In the genomic region with DNA sequence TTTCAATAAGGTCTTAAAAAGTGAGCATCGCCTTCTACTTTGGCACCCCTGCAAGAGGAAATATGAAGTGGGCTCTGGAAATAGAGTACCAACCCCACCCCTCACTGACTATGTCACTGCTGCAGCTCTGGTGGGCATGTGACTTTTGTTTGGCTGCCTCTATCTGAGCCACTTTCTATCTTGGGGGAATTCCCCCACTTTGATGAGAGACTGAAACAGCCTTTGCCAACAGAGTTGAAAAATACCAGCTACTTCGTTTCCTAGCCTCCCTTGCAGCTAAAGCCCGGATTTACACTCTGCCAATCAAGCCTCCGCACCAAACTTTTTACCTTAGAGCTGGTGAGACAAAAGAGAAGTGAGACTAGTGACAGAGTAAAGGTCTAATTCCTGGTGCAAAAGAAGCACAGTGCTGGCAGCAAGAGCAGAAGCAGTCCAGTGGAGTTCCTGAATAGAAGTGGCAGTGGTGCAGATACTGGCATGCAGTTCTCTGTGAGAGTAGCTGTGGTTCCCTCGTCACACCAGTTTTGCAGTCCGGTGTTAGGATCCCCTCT, we compare ENCODE assay signal across 21 cellular contexts. TPM values are rescaled to one million over a fixed set of nuclear protein-coding genes. Genes with fewer than 3 reads are reported as not detected.
DNase-seq lines count a peak whose midpoint lies in the region; ATAC-seq and TF ChIP-seq lines count a peak whose summit lies in the region.
"Had no signal": no experiment of that assay in that cellular context is flagged by ENCODE, and none has a peak within 500 bp of the region (broad histone marks: within the 10 kb centered on the region; RNA-seq: fewer than 3 reads in every experiment).

No MANE protein-coding gene starts in this region.

- H3K9me3 ChIP-seq in OCI-LY7 (ENCODE audit: low read length): peaks cover 10% of the 10 kb centered on the region; the same call in 1 of the 2 replicates

- peak; percentile 20 for DNase-seq in GM06990 (ENCODE audit: extremely low read depth, insufficient read length)
- DNase-seq in OCI-LY7 (ENCODE audit: low spot score): peak; percentile 57
- DNase-seq in germinal center (ENCODE audit: low spot score): peak; percentile 40
- DNase-seq in naive B cell: no peak
- DNase-seq in activated CD4-positive, alpha-beta T cell treated with anti-CD3 and anti-CD28 coated beads, Interleukin-2, amount 50 U/mL, for 1 hour: no peak
- DNase-seq in LoVo (ENCODE audit: low spot score): no peak
- DNase-seq: 8988T; ACHN; AML-193; C1 segment of cervical spinal cord; Calu3; CD4-positive, alpha-beta memory T cell; COR-L47; DMS153; DND-41; H9 had no signal

- H3K36me3 Mint-ChIP-seq in naive B cell: no peaks in the 10 kb centered on the region
- H3K36me3 Mint-ChIP-seq: CD4-positive, alpha-beta memory T cell had no signal

- peak overlapping the region in 3 of 6 donors; percentile 27 to 84 (median 30) for H3K27ac Mint-ChIP-seq in naive B cell
- H3K27ac Mint-ChIP-seq: CD4-positive, alpha-beta memory T cell; GM23338; H9 had no signal

- no peaks in the 10 kb centered on the region; the same call in 1 of the 2 replicates for H3K27me3 ChIP-seq in GM06990 (replicated peaks; ENCODE audit: control insufficient read depth, insufficient read depth, low read length)

- H3K4me1 ChIP-seq in OCI-LY7 (ENCODE audit: insufficient read depth, low read length, poor library complexity, severe bottlenecking): peaks cover 4% of the 10 kb centered on the region

- no TSS peak for BruUV-seq in OCI-LY7 (replicated peaks; lab: Mats Ljungman, UMichigan)

- peaks cover 0 to 17% (median 8%) of the 10 kb centered on the region in 7 donors for H3K9me3 Mint-ChIP-seq in naive B cell
- H3K9me3 Mint-ChIP-seq: GM23338, H9 had no signal

- intact Hi-C loops in OCI-LY7 (cut with micrococcal nuclease; ENCODE audit: unreplicated experiment): no loop called here

- peak; percentile 65 to 76 for ATAC-seq in naive B cell (ENCODE audit: low read depth in 2 of 2)
- ATAC-seq in GM21526 (IDR thresholded peaks at IDR 0.05; ENCODE audit: low FRiP score, unreplicated experiment): no peak
- no peak for ATAC-seq in GM21367 (IDR thresholded peaks at IDR 0.05; ENCODE audit: unreplicated experiment)
- ATAC-seq: A549, GM23338, HCT116 had no signal

- H3K27ac ChIP-seq in OCI-LY7 (ENCODE audit: low read depth, low read length, poor library complexity, severe bottlenecking): no peak overlapping the region
- H3K27ac ChIP-seq: A549 had no signal

- H3K4me2 ChIP-seq in OCI-LY7 (ENCODE audit: low read length): no peak overlapping the region
- H3K4me2 ChIP-seq: A549, GM23338 had no signal

- no peaks in the 10 kb centered on the region for H3K27me3 Mint-ChIP-seq in naive B cell

- POLR2A ChIA-PET in OCI-LY7 (lab: Charles Lee): interaction anchor here (1.3 kb wide), 1 partner anchor 108 kb away, joined by 3 read pairs; no protein-coding TSS in a partner anchor

- no peak overlapping the region for H3K4me3 Mint-ChIP-seq in naive B cell
- H3K4me3 Mint-ChIP-seq: CD4-positive, alpha-beta memory T cell; GM23338; H9 had no signal

- H3K4me3 ChIP-seq in GM06990 (replicated peaks; ENCODE audit: low read depth, low read length) (no peak overlapping the region), OCI-LY7 (ENCODE audit: low read depth, low read length, poor library complexity, severe bottlenecking) (no peak overlapping the region)
- H3K4me3 ChIP-seq: A549, GM23338 had no signal

- H4K20me1 ChIP-seq in OCI-LY7 (ENCODE audit: insufficient read depth, low read length): no peaks in the 10 kb centered on the region

- H3K79me2 ChIP-seq in OCI-LY7 (ENCODE audit: insufficient read depth, low read depth, low read length): no peaks in the 10 kb centered on the region

- no peaks in the 10 kb centered on the region for H3K9me2 ChIP-seq in OCI-LY7 (ENCODE audit: insufficient read depth, low read length)

- peaks cover 0 to 6% (median 4%) of the 10 kb centered on the region in 3 donors for H3K4me1 Mint-ChIP-seq in naive B cell
- H3K4me1 Mint-ChIP-seq: CD4-positive, alpha-beta memory T cell; GM23338; H9 had no signal

- TF ChIP-seq CTCF in GM06990 (IDR thresholded peaks at IDR 0.05; ENCODE audit: insufficient read depth, low read length, poor library complexity, severe bottlenecking) (no peak), OCI-LY7 (conservative IDR thresholded peaks at IDR 0.05; ENCODE audit: low read length) (no peak)

- CTCF ChIA-PET in OCI-LY7 (lab: Charles Lee; ENCODE audit: unreplicated experiment): no interaction called here

- H2AFZ ChIP-seq in OCI-LY7 (ENCODE audit: low read length): no peak overlapping the region
- H2AFZ ChIP-seq: GM23338 had no signal

- H3K36me3 ChIP-seq in GM06990 (ENCODE audit: control insufficient read depth, insufficient read depth, low read length) (no peaks in the 10 kb centered on the region), OCI-LY7 (ENCODE audit: insufficient read depth, low read length) (no peaks in the 10 kb centered on the region; the same call in 1 of the 2 replicates)

RNA-seq across cellular contexts. Expression of a gene that starts 12.0 kb away (rescaled TPM):
- total RNA-seq in OCI-LY7 (2014; rRNA removed; shearing (Covaris generic)): 13.5 and 14.8 TPM in 2 replicates
- total RNA-seq in OCI-LY7 (2022): 20.1 and 25.6 TPM in 2 replicates
- 1 to 10 TPM in 1 of 6 donors, under 1 TPM in 3, not detected in 2; 0.45 to 1.4 (median 0.64) TPM for polyA plus RNA-seq in naive B cell (ENCODE audit: low read depth in 6 of 6)
- polyA plus RNA-seq: CD4-positive, alpha-beta memory T cell had no signal

Comparison
In these comparisons a context has a peak if more than half of its experiments do, and no peak if none do; other contexts are left out.
1. DNase-seq: peak in GM06990 (single experiment), OCI-LY7 (single experiment) and germinal center (single experiment); none in naive B cell (single experiment), activated CD4-positive, alpha-beta T cell treated with anti-CD3 and anti-CD28 coated beads, Interleukin-2, amount 50 U/mL, for 1 hour (single experiment) and LoVo (single experiment).
2. ATAC-seq: peak in naive B cell (2 of 2); none in GM21526 (single experiment) and GM21367 (single experiment).